ENCODE assay signal across 9 cellular contexts in the genomic region with DNA sequence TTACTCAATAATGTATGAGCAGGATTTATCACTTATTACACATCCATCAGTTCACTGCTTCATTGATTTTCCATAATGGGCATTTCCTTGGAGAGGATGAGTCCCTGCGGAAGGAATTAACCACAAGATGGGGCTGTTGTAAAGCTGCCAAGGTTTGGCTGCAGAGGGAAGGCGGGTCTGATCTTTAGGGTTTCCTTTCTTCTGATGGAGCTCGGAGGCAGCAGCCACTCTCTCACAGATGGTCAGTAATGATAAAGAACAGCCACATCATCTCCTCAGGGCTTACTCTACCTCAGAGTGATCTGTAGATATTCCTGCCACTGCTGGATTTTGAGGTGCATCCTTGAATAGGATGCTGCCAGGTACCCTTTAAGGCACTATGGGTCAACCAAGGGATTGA.
DNase-seq lines count a peak whose midpoint lies in the region; ATAC-seq, FAIRE-seq and TF ChIP-seq lines count a peak whose summit lies in the region.
"Had no signal": no experiment of that assay in that cellular context is flagged by ENCODE, and none has a peak within 500 bp of the region (broad histone marks: within the 10 kb centered on the region; RNA-seq: fewer than 3 reads in every experiment).

No MANE protein-coding gene starts in this region.

- H3K27ac ChIP-seq in left ventricle myocardium inferior (replicated peaks) (no peak overlapping the region), H1 (ENCODE audit: low read depth, low read length) (no peak overlapping the region), trophoblast cell (ENCODE audit: low read depth, low read length) (no peak overlapping the region)

- TF ChIP-seq CTCF in left ventricle myocardium inferior (IDR thresholded peaks at IDR 0.05; ENCODE audit: borderline replicate concordance), result peak; percentile 44
- peak; percentile 59 to 84 (median 72) for TF ChIP-seq CTCF in H1 (IDR thresholded peaks at IDR 0.05; ENCODE audit: control extremely low read depth in 1 of 3, insufficient read depth in 1 of 3, low read depth in 1 of 3, low read length in 3 of 3)

- peak; percentile 84 to 87 for TF ChIP-seq RAD21 in H1 (IDR thresholded peaks at IDR 0.05 in 1 of 2, conservative IDR thresholded peaks at IDR 0.05 in 1 of 2; ENCODE audit: low read depth in 2 of 2, low read length in 2 of 2)

- H3K4me1 Mint-ChIP-seq in T-helper 17 cell, result no peaks in the 10 kb centered on the region

- FAIRE-seq in H1 (lab: Jason Lieb, UNC) (peak; percentile 80), GM12892 (lab: Jason Lieb, UNC) (no peak)

- H3K23me2 ChIP-seq in H1 (ENCODE audit: low read depth, low read length), result no peaks in the 10 kb centered on the region

- no peak overlapping the region for H4K91ac ChIP-seq in H1 (replicated peaks; ENCODE audit: insufficient read length, low read length)
- H4K91ac ChIP-seq in trophoblast cell (ENCODE audit: low read depth, low read length), result no peak overlapping the region

- no peaks in the 10 kb centered on the region for H4K20me1 ChIP-seq in H1 (replicated peaks in 1 of 2; ENCODE audit: control insufficient read depth in 1 of 2, insufficient read depth in 2 of 2, low read length in 2 of 2)

- H3K4ac ChIP-seq in H1 (replicated peaks; ENCODE audit: insufficient read length, low read depth, low read length), result no peak overlapping the region
- no peak overlapping the region for H3K4ac ChIP-seq in trophoblast cell (ENCODE audit: low read depth, low read length)

- no peak overlapping the region for H4K5ac ChIP-seq in H1 (ENCODE audit: insufficient read length, low read depth, low read length)

- intact Hi-C loops in left ventricle myocardium inferior (cut with micrococcal nuclease), result no loop called here
- intact Hi-C loops in left ventricle myocardium superior (cut with micrococcal nuclease), result no loop called here

- H3K27me3 ChIP-seq in left ventricle myocardium inferior (ENCODE audit: low read depth) (no peaks in the 10 kb centered on the region), H1 (replicated peaks in 1 of 4; ENCODE audit: control insufficient read depth in 3 of 4, extremely low read depth in 1 of 4, insufficient read depth in 3 of 4, low read length in 3 of 4) (no peaks in the 10 kb centered on the region), trophoblast cell (ENCODE audit: insufficient read depth, low read length) (no peaks in the 10 kb centered on the region)

- H4K8ac ChIP-seq in H1 (ENCODE audit: extremely low read depth, insufficient read depth, low read length) (no peak overlapping the region), trophoblast cell (ENCODE audit: low read depth, low read length) (no peak overlapping the region)

- H2BK5ac ChIP-seq in H1 (ENCODE audit: low read depth, low read length) (no peak overlapping the region), trophoblast cell (ENCODE audit: low read depth, low read length, poor library complexity) (no peak overlapping the region)

- no peak overlapping the region for H2AK5ac ChIP-seq in H1 (ENCODE audit: low read depth, low read length)
- no peak overlapping the region for H2AK5ac ChIP-seq in trophoblast cell (ENCODE audit: low read length)

- no peak overlapping the region for H2BK20ac ChIP-seq in H1 (ENCODE audit: low read length)

- H3K79me1 ChIP-seq in H1 (ENCODE audit: low read depth, low read length) (no peaks in the 10 kb centered on the region), trophoblast cell (ENCODE audit: low read length) (no peaks in the 10 kb centered on the region)

- H3K14ac ChIP-seq in H1 (ENCODE audit: insufficient read length) (no peak overlapping the region), trophoblast cell (ENCODE audit: low read length) (no peak overlapping the region)

- H2AFZ ChIP-seq in H1 (ENCODE audit: low read length) (no peak overlapping the region), trophoblast cell (ENCODE audit: insufficient read depth, low read length, poor library complexity) (no peak overlapping the region)

- H2BK120ac ChIP-seq in H1 (replicated peaks; ENCODE audit: low read depth, low read length) (no peak overlapping the region), trophoblast cell (ENCODE audit: insufficient read depth, low read length, poor library complexity) (no peak overlapping the region)

- no peak for TF ChIP-seq EP300 in H1 (IDR thresholded peaks at IDR 0.05; ENCODE audit: borderline replicate concordance in 1 of 2, low read depth in 2 of 2, low read length in 2 of 2)

- POLR2A ChIA-PET in H1 (lab: Charles Lee; ENCODE audit: partially characterized antibody), result no interaction called here

- no peak overlapping the region for H3K27ac Mint-ChIP-seq in T-helper 17 cell
- H3K27ac Mint-ChIP-seq: dendritic cell treated with granulocyte-macrophage colony-stimulating factor and Interleukin-4, amounts not matched to agents 40 ng/mL and 50 ng/mL, for 4 days had no signal

- no peak for TF ChIP-seq POLR2A in H1 (IDR thresholded peaks at IDR 0.05; ENCODE audit: control extremely low read depth in 1 of 2, low read depth in 2 of 2, low read length in 2 of 2)
- TF ChIP-seq POLR2A in GM12892 (IDR thresholded peaks at IDR 0.05; ENCODE audit: low read depth, low read length), result no peak

- H3K9me3 ChIP-seq in left ventricle myocardium inferior (replicated peaks), result no peaks in the 10 kb centered on the region
- H3K9me3 ChIP-seq in H1 (ENCODE audit: insufficient read depth in 2 of 2, low read depth in 1 of 2, low read length in 1 of 2), result no peaks in the 10 kb centered on the region
- no peaks in the 10 kb centered on the region for H3K9me3 ChIP-seq in trophoblast cell (ENCODE audit: insufficient read depth, low read depth, low read length)
- H3K9me3 ChIP-seq in T-helper 17 cell (ENCODE audit: control insufficient read depth, low read length, poor library complexity, severe bottlenecking), result no peaks in the 10 kb centered on the region

- H3K36me3 Mint-ChIP-seq in T-helper 17 cell (ENCODE audit: low read depth), result peaks cover 5% of the 10 kb centered on the region

- ATAC-seq in left ventricle myocardium superior (no peak), HG02571 (IDR thresholded peaks at IDR 0.05; ENCODE audit: unreplicated experiment) (no peak), T-helper 17 cell (no peak)

- H3K79me2 ChIP-seq in H1 (ENCODE audit: control insufficient read depth in 1 of 2, insufficient read depth in 2 of 2, low read length in 2 of 2), result no peaks in the 10 kb centered on the region
- no peaks in the 10 kb centered on the region for H3K79me2 ChIP-seq in trophoblast cell (ENCODE audit: control insufficient read depth, insufficient read depth, low read length, poor library complexity)

- H2BK12ac ChIP-seq in H1 (ENCODE audit: low read depth, low read length) (no peak overlapping the region), trophoblast cell (ENCODE audit: low read length) (no peak overlapping the region)

- H3K27me3 Mint-ChIP-seq in T-helper 17 cell, result no peaks in the 10 kb centered on the region
- H3K27me3 Mint-ChIP-seq: dendritic cell treated with granulocyte-macrophage colony-stimulating factor and Interleukin-4, amounts not matched to agents 40 ng/mL and 50 ng/mL, for 4 days had no signal

- H3K4me2 ChIP-seq in H1 (ENCODE audit: insufficient read depth in 1 of 2, low read depth in 2 of 2, low read length in 2 of 2) (no peak overlapping the region), trophoblast cell (ENCODE audit: low read length) (no peak overlapping the region)

- H3K36me3 ChIP-seq in left ventricle myocardium inferior (peaks cover 74% of the 10 kb centered on the region), H1 (ENCODE audit: control insufficient read depth in 2 of 4, insufficient read depth in 4 of 4, low read length in 3 of 4) (peaks cover 3 to 22% (median 14%) of the 10 kb centered on the region in 4 experiments; a peak in 6 of 8 replicates), trophoblast cell (ENCODE audit: control insufficient read depth in 1 of 2, insufficient read depth in 2 of 2, low read length in 2 of 2) (peaks cover 0 to 2% of the 10 kb centered on the region in 2 experiments)

- H3K56ac ChIP-seq in H1 (replicated peaks; ENCODE audit: insufficient read length, low read depth, low read length), result no peak overlapping the region

- no peak overlapping the region for H2BK15ac ChIP-seq in H1 (ENCODE audit: low read length)

- DNase-seq in left ventricle myocardium inferior, result no peak
- no peak for DNase-seq in left ventricle myocardium superior
- DNase-seq in NCI-H524 (lab: John Stamatoyannopoulos, UW), result peak; percentile 67 to 81
- DNase-seq in H1 (ENCODE audit: low read depth in 1 of 2, low spot score in 2 of 2), result peak in 1 of 2 experiments; percentile 58
- DNase-seq in trophoblast cell, result peak; percentile 23 to 62
- DNase-seq in GM12892 (ENCODE audit: insufficient read length), result no peak
- DNase-seq in T-helper 17 cell, result no peak

- H3K23ac ChIP-seq in H1 (ENCODE audit: insufficient read length) (no peak overlapping the region), trophoblast cell (ENCODE audit: low read length) (no peak overlapping the region)

- 52% methylated on average over 3 of the region's 3 CpGs; no CpG with 5 or more reads in 1 of the 2 experiments for WGBS in H1 (ENCODE audit: extremely low coverage in 1 of 2, insufficient coverage in 1 of 2, insufficient read length in 1 of 2, insufficient replicate concordance in 2 of 2, low coverage in 1 of 2, low lambda C conversion rate in 2 of 2, missing lambda C conversion rate in 1 of 2), 2 experiments
- no CpG with 5 or more reads among the region's 3 CpGs for WGBS in trophoblast cell (ENCODE audit: extremely low coverage, insufficient coverage, insufficient read length)

- peaks cover 39% of the 10 kb centered on the region for H3K4me1 ChIP-seq in left ventricle myocardium inferior
- H3K4me1 ChIP-seq in H1 (replicated peaks in 1 of 4; ENCODE audit: control insufficient read depth in 3 of 4, insufficient read depth in 4 of 4, low read length in 3 of 4), result peaks cover 1 to 13% (median 3%) of the 10 kb centered on the region in 4 experiments; a peak in 6 of 7 replicates
- H3K4me1 ChIP-seq in trophoblast cell (ENCODE audit: control insufficient read depth in 1 of 2, insufficient read depth in 2 of 2, low read length in 2 of 2), result no peaks in the 10 kb centered on the region

- CTCF ChIA-PET in H1 (lab: Charles Lee; ENCODE audit: partially characterized antibody), result interaction anchor here (0.6 to 2.3 kb wide), 32 partner anchors 10 to 910 kb away, joined by 3 to 16 read pairs (median 4); a partner anchor contains a TSS

- H3K9ac ChIP-seq in H1 (replicated peaks in 1 of 4; ENCODE audit: extremely low read depth in 1 of 4, low read depth in 3 of 4, low read length in 3 of 4) (no peak overlapping the region), trophoblast cell (ENCODE audit: low read length) (no peak overlapping the region)

- H4K12ac ChIP-seq in trophoblast cell (ENCODE audit: low read depth, low read length), result no peak overlapping the region

- H3K18ac ChIP-seq in H1 (ENCODE audit: extremely low read depth, low read length) (no peak overlapping the region), trophoblast cell (ENCODE audit: low read length) (no peak overlapping the region)

- H3K4me3 Mint-ChIP-seq in T-helper 17 cell, result no peak overlapping the region
- H3K4me3 Mint-ChIP-seq: dendritic cell treated with granulocyte-macrophage colony-stimulating factor and Interleukin-4, amounts not matched to agents 40 ng/mL and 50 ng/mL, for 4 days had no signal

- H3K4me3 ChIP-seq in left ventricle myocardium inferior, result no peak overlapping the region
- H3K4me3 ChIP-seq in H1 (ENCODE audit: extremely low read depth in 1 of 4, insufficient read depth in 2 of 4, low read depth in 3 of 4, low read length in 4 of 4), result no peak overlapping the region
- no peak overlapping the region for H3K4me3 ChIP-seq in trophoblast cell (ENCODE audit: low read depth, low read length)

Comparison
In these comparisons a context has a peak if more than half of its experiments do, and no peak if none do; other contexts are left out.
1. DNase-seq: peak in NCI-H524 (2 of 2) and trophoblast cell (2 of 2); none in left ventricle myocardium inferior (single experiment), left ventricle myocardium superior (single experiment), GM12892 (single experiment) and T-helper 17 cell (0 of 3).